In genomic region chr4:140185725-140186124, GRCh38 we compare ENCODE assay signal across 16 cellular contexts.
"Had no signal": no experiment of that assay in that cellular context is flagged by ENCODE, and none has a peak within 500 bp of the region (broad histone marks: within the 10 kb centered on the region; RNA-seq: fewer than 3 reads in every experiment).

No MANE protein-coding gene starts in this region.

- ATAC-seq: effector memory CD8-positive, alpha-beta T cell; sciatic nerve had no signal

- H3K27ac ChIP-seq: prostate gland, thoracic aorta had no signal

- H3K36me3 ChIP-seq: prostate gland, thoracic aorta had no signal

- H3K9me3 ChIP-seq: prostate gland, thoracic aorta had no signal

- H3K4me1 ChIP-seq: prostate gland had no signal

- DNase-seq: activated CD4-positive, alpha-beta memory T cell treated with anti-CD3 and anti-CD28 coated beads for 36 hours; activated CD4-positive, alpha-beta T cell treated with anti-CD3 and anti-CD28 coated beads for 1 hour; activated gamma-delta T cell; activated naive CD8-positive, alpha-beta T cell treated with anti-CD3 and anti-CD28 coated beads for 36 hours; activated T-cell treated with anti-CD3 and anti-CD28 coated beads, Interleukin-2, amount 50 U/mL, for 48 hours; cerebellar nuclear complex; effector memory CD8-positive, alpha-beta T cell; hypothalamus; left colon; naive B cell; stimulated activated CD4-positive, alpha-beta T cell treated with anti-CD3 and anti-CD28 coated beads, Interleukin-4, amount 100 ng/mL, for 1 hour; stimulated activated CD8-positive, alpha-beta memory T cell treated with anti-CD3 and anti-CD28 coated beads, Interleukin-4, amount 100 ng/mL, for 48 hours; T-helper 9 cell had no signal

- H3K4me3 ChIP-seq: prostate gland, thoracic aorta had no signal
